In the genomic region with DNA sequence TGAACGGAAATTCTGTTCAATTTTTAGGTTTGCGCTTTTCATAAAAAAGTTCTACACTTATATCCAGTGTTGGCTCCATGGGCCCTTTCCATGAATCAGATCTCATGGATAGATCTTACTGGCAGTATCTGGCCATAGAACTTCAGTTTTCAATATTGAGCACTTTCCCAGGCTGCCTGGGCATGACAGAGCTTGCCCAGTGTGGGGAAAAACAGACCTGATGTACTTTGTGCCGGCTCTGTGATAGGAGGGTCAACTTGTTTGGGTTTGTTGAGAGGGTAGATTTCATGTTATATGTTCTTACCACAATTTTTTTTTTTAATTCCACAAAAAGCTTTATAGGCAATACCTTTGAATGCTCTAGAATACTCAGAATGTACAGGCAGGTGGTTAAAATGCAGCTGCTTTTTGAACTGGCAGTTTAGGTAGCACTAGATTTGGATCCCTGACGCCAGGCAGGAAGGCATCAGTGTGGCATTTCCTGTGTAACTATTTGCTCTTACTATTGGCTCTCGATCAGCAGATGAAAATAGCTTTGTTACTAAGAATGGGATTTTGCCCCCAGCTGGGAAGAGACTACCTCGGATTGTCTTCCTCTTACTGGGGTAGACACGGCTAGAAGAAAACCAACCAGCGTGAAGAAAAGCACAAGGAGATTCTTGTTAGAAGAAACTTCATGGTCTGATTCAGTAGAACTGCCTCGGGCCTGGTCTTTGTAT, we compare ENCODE assay signal across 10 cellular contexts.
DNase-seq lines count a peak whose midpoint lies in the region; TF ChIP-seq lines count a peak whose summit lies in the region.
"Had no signal": no experiment of that assay in that cellular context is flagged by ENCODE, and none has a peak within 500 bp of the region (broad histone marks: within the 10 kb centered on the region; RNA-seq: fewer than 3 reads in every experiment).

No MANE protein-coding gene starts in this region.

- H3K36me3 Mint-ChIP-seq in nephron progenitor cell (ENCODE audit: low read depth) = peaks cover 18% of the 10 kb centered on the region

- H3K27me3 ChIP-seq in OCI-LY3 (ENCODE audit: low read depth, low read length) (no peaks in the 10 kb centered on the region), MG63 (no peaks in the 10 kb centered on the region), SJCRH30 (no peaks in the 10 kb centered on the region)

- H3K9ac ChIP-seq in OCI-LY3 (ENCODE audit: low read length) = peak overlapping the region; percentile 66

- no peaks in the 10 kb centered on the region for H3K36me3 ChIP-seq in OCI-LY3 (replicated peaks; ENCODE audit: low read depth, low read length)
- no peaks in the 10 kb centered on the region for H3K36me3 ChIP-seq in MG63
- no peaks in the 10 kb centered on the region for H3K36me3 ChIP-seq in SJCRH30

- 0 out of 2 replicates have a peak overlapping the region, but pooled peaks have one; percentile 3 for H3K4me3 ChIP-seq in OCI-LY3 (ENCODE audit: low read length)
- H3K4me3 ChIP-seq in MG63 = no peak overlapping the region
- H3K4me3 ChIP-seq in SJCRH30 = no peak overlapping the region

- no peaks in the 10 kb centered on the region for H3K9me3 ChIP-seq in OCI-LY3 (ENCODE audit: insufficient read depth, low read length)
- H3K9me3 ChIP-seq in MG63 = no peaks in the 10 kb centered on the region
- no peaks in the 10 kb centered on the region for H3K9me3 ChIP-seq in SJCRH30 (replicated peaks)

- peaks cover 14% of the 10 kb centered on the region for H3K9me3 Mint-ChIP-seq in nephron progenitor cell

- no peaks in the 10 kb centered on the region for H3K27me3 Mint-ChIP-seq in nephron progenitor cell (ENCODE audit: low read depth, poor library complexity)

- H2AFZ ChIP-seq in OCI-LY3 (ENCODE audit: low read depth, low read length) = peak overlapping the region; percentile 68

- no peak for TF ChIP-seq CTCF in OCI-LY3 (IDR thresholded peaks at IDR 0.05; ENCODE audit: low read depth, low read length)
- no peak for TF ChIP-seq CTCF in nephron progenitor cell (IDR thresholded peaks at IDR 0.05)

- H3K79me2 ChIP-seq in OCI-LY3 (ENCODE audit: low read length) = no peaks in the 10 kb centered on the region

- H3K27ac ChIP-seq in OCI-LY3 (ENCODE audit: low read length) (peak overlapping the region; percentile 95), SJCRH30 (no peak overlapping the region)
- H3K27ac ChIP-seq: 22Rv1 had no signal

- DNase-seq in NCI-H1092 treated with DMSO at 0.1 percent for 48 hours (lab: John Stamatoyannopoulos, UW) = peak; percentile 23
- no peak for DNase-seq in NCI-H1092 (lab: John Stamatoyannopoulos, UW)
- peak; percentile 36 for DNase-seq in HPDE6-E6E7 (ENCODE audit: extremely low spot score)
- DNase-seq in nephron progenitor cell = no peak
- no peak for DNase-seq in MG63
- DNase-seq in activated CD4-positive, CD25-positive, alpha-beta regulatory T cell treated with anti-CD3 and anti-CD28 coated beads, Interleukin-2, amount 50 U/mL, for 72 hours = no peak
- DNase-seq in SJCRH30 = no peak
- DNase-seq: effector CD4-positive, alpha-beta T cell had no signal

- H3K27ac Mint-ChIP-seq in nephron progenitor cell = peak overlapping the region; percentile 68

- no peaks in the 10 kb centered on the region for H4K20me1 ChIP-seq in OCI-LY3 (ENCODE audit: insufficient read depth, low read length)

- H3K4me1 Mint-ChIP-seq in nephron progenitor cell = peaks cover 28% of the 10 kb centered on the region

- H3K4me3 Mint-ChIP-seq in nephron progenitor cell = no peak overlapping the region

- H3K4me1 ChIP-seq in OCI-LY3 (ENCODE audit: low read length) (peaks cover 39% of the 10 kb centered on the region), SJCRH30 (no peaks in the 10 kb centered on the region)

- H3K4me2 ChIP-seq in OCI-LY3 (ENCODE audit: low read length) = peak overlapping the region; percentile 83

Comparison
In these comparisons a context has a peak if more than half of its experiments do, and no peak if none do; other contexts are left out.
1. DNase-seq: peak in NCI-H1092 treated with DMSO at 0.1 percent for 48 hours (single experiment) and HPDE6-E6E7 (single experiment); none in NCI-H1092 (single experiment), nephron progenitor cell (single experiment), MG63 (single experiment), activated CD4-positive, CD25-positive, alpha-beta regulatory T cell treated with anti-CD3 and anti-CD28 coated beads, Interleukin-2, amount 50 U/mL, for 72 hours (single experiment) and SJCRH30 (0 of 2).